11 cellular contexts compared by ENCODE assay signal in the genomic region with DNA sequence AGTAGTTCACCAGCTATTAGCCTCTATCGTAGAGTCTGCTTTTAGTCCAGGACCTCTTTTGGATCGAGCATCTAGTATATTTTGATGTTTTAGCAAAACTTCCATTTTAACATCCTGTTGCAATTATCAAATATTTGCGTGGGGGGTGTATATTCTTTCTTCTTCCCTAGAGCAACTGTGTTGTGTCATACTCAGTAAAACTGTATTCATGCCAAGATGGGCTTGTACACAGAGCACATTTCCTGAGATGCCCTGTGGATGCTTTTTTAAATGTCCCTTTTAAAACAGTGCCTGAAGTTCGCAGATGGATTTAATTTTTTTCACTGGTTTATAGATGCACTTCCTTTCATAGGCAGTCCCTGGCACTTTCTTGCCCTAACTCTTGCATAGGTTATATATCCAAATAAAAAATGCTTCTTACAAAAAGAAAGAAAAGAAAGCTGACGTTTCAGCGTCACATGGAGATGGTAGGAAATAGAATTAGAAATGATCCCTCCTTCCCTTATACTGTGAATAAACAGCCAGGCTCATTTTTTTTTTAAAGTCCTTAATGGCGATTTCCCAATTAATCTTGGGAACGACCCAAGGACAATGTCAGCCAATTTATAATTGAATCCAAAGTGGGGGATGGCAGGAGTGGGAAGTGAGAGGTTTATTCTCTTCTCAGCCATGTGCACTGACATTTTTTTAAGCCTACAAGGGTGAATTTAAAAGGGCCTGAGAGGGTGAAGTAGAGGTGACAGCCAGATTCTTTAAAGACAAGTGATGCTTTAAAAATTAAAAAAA.
DNase-seq lines count a peak whose midpoint lies in the region; ATAC-seq and TF ChIP-seq lines count a peak whose summit lies in the region.
"Had no signal": no experiment of that assay in that cellular context is flagged by ENCODE, and none has a peak within 500 bp of the region (broad histone marks: within the 10 kb centered on the region; RNA-seq: fewer than 3 reads in every experiment).

No MANE protein-coding gene starts in this region.

- no peak for ATAC-seq in GM21528 (IDR thresholded peaks at IDR 0.05; ENCODE audit: low FRiP score, unreplicated experiment)

- TF ChIP-seq CTCF in brain (conservative IDR thresholded peaks at IDR 0.05) = no peak

- DNase-seq in GM04504 (ENCODE audit: low read depth) (peak; percentile 83), immature natural killer cell (no peak), stromal cell of bone marrow (ENCODE audit: low read depth) (peak; percentile 69), NAMALWA (ENCODE audit: low spot score) (no peak), HK-2 (ENCODE audit: unreplicated experiment) (no peak)
- no peak for DNase-seq in activated naive CD8-positive, alpha-beta T cell treated with anti-CD3 and anti-CD28 coated beads for 36 hours
- DNase-seq: activated CD8-positive, alpha-beta memory T cell treated with anti-CD3 and anti-CD28 coated beads, Interleukin-2, amount 50 U/mL, for 4 hours; NCI-H2029 treated with DMSO at 0.1 percent for 48 hours; stimulated activated naive CD4-positive, alpha-beta T cell treated with Interleukin-2 at 50 U/mL for 16 hours had no signal

- H3K27ac Mint-ChIP-seq in brain (peak overlapping the region in 4 of 5 experiments; percentile 73 to 88 (median 79)), immature natural killer cell (peak overlapping the region in 4 of 6 donors; percentile 38 to 75 (median 54))
- H3K27ac Mint-ChIP-seq in activated naive CD8-positive, alpha-beta T cell treated with anti-CD3 and anti-CD28 coated beads for 36 hours = no peak overlapping the region

- H3K27me3 Mint-ChIP-seq in brain (peaks cover 7% of the 10 kb centered on the region), immature natural killer cell (ENCODE audit: low read depth in 3 of 3) (peaks cover 2 to 7% (median 2%) of the 10 kb centered on the region in 3 donors)
- H3K27me3 Mint-ChIP-seq in activated naive CD8-positive, alpha-beta T cell treated with anti-CD3 and anti-CD28 coated beads for 36 hours = no peaks in the 10 kb centered on the region

- peak overlapping the region in 3 of 5 experiments; percentile 31 to 76 (median 33) for H3K4me3 Mint-ChIP-seq in brain
- no peak overlapping the region for H3K4me3 Mint-ChIP-seq in immature natural killer cell
- no peak overlapping the region for H3K4me3 Mint-ChIP-seq in activated naive CD8-positive, alpha-beta T cell treated with anti-CD3 and anti-CD28 coated beads for 36 hours

- peaks cover 81% of the 10 kb centered on the region for H3K4me1 Mint-ChIP-seq in brain
- H3K4me1 Mint-ChIP-seq in immature natural killer cell = peaks cover 53 to 87% of the 10 kb centered on the region in 2 donors
- peaks cover 33% of the 10 kb centered on the region for H3K4me1 Mint-ChIP-seq in activated naive CD8-positive, alpha-beta T cell treated with anti-CD3 and anti-CD28 coated beads for 36 hours

- H3K9me3 Mint-ChIP-seq in brain = no peaks in the 10 kb centered on the region
- no peaks in the 10 kb centered on the region for H3K9me3 Mint-ChIP-seq in immature natural killer cell
- H3K9me3 Mint-ChIP-seq in activated naive CD8-positive, alpha-beta T cell treated with anti-CD3 and anti-CD28 coated beads for 36 hours = no peaks in the 10 kb centered on the region

- no peaks in the 10 kb centered on the region for H3K36me3 Mint-ChIP-seq in brain
- H3K36me3 Mint-ChIP-seq in immature natural killer cell = no peaks in the 10 kb centered on the region
- no peaks in the 10 kb centered on the region for H3K36me3 Mint-ChIP-seq in activated naive CD8-positive, alpha-beta T cell treated with anti-CD3 and anti-CD28 coated beads for 36 hours

Comparison
In these comparisons a context has a peak if more than half of its experiments do, and no peak if none do; other contexts are left out.
1. DNase-seq: peak in GM04504 (single experiment) and stromal cell of bone marrow (single experiment); none in immature natural killer cell (0 of 3), activated naive CD8-positive, alpha-beta T cell treated with anti-CD3 and anti-CD28 coated beads for 36 hours (single experiment), NAMALWA (single experiment) and HK-2 (single experiment).
2. H3K4me3 Mint-ChIP-seq: peak in brain (3 of 5); none in immature natural killer cell (0 of 5) and activated naive CD8-positive, alpha-beta T cell treated with anti-CD3 and anti-CD28 coated beads for 36 hours (single experiment).